17 cellular contexts compared by ENCODE assay signal in the genomic region with DNA sequence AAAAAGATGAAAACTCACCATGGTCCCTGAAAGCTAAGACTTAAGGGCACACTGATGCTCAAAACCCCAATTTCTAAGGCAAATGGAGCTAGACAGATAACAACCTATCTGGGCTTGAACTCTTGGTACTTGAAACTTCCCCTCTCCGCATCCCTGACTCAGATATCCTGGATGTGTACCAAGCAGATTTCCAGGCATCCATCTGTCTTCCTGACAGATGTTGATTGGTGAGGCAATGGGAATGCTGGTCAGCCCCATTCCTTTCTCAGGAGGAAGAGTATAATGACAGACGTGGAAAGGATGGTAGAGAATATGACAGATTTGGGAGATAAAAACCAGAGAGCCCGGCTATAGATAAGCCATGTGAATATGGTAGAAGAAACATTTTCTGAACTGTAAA.
"Had no signal": no experiment of that assay in that cellular context is flagged by ENCODE, and none has a peak within 500 bp of the region (broad histone marks: within the 10 kb centered on the region; RNA-seq: fewer than 3 reads in every experiment).

No MANE protein-coding gene starts in this region.

- H3K9me3 ChIP-seq: gastroesophageal sphincter, heart right ventricle had no signal

- H3K4me3 Mint-ChIP-seq: activated CD4-positive, alpha-beta T cell treated with anti-CD3 and anti-CD28 coated beads, Interleukin-2, amount 10 ng/mL, durations not matched to agents 24 days and 14 days; activated CD8-positive, alpha-beta T cell treated with anti-CD3 and anti-CD28 coated beads for 36 hours; activated naive CD4-positive, alpha-beta T cell treated with anti-CD3 and anti-CD28 coated beads, Interleukin-2, amount 50 U/mL, for 24 hours; dendritic cell treated with granulocyte-macrophage colony-stimulating factor and Interleukin-4, amounts not matched to agents 40 ng/mL and 50 ng/mL, for 4 days; memory B cell; naive B cell; neural crest cell had no signal

- H3K27ac ChIP-seq: epithelial cell of prostate, gastroesophageal sphincter, heart right ventricle had no signal

- H3K27ac Mint-ChIP-seq: activated CD4-positive, alpha-beta T cell treated with anti-CD3 and anti-CD28 coated beads, Interleukin-2, amount 10 ng/mL, durations not matched to agents 24 days and 14 days; activated CD8-positive, alpha-beta T cell treated with anti-CD3 and anti-CD28 coated beads for 36 hours; activated naive CD4-positive, alpha-beta T cell treated with anti-CD3 and anti-CD28 coated beads, Interleukin-2, amount 50 U/mL, for 24 hours; dendritic cell treated with granulocyte-macrophage colony-stimulating factor and Interleukin-4, amounts not matched to agents 40 ng/mL and 50 ng/mL, for 4 days; memory B cell; naive B cell; progenitor cell of endocrine pancreas had no signal

- H3K4me3 ChIP-seq: gastroesophageal sphincter, heart right ventricle had no signal

- ATAC-seq: activated CD8-positive, alpha-beta T cell treated with anti-CD3 and anti-CD28 coated beads for 36 hours; gastroesophageal sphincter; heart right ventricle had no signal

- H3K27me3 Mint-ChIP-seq: activated naive CD4-positive, alpha-beta T cell treated with anti-CD3 and anti-CD28 coated beads, Interleukin-2, amount 50 U/mL, for 24 hours; memory B cell had no signal

- H3K4me1 Mint-ChIP-seq: activated CD4-positive, alpha-beta T cell treated with anti-CD3 and anti-CD28 coated beads, Interleukin-2, amount 10 ng/mL, durations not matched to agents 24 days and 14 days; activated naive CD4-positive, alpha-beta T cell treated with anti-CD3 and anti-CD28 coated beads, Interleukin-2, amount 50 U/mL, for 24 hours; memory B cell; naive B cell; neural crest cell had no signal

- H3K4me1 ChIP-seq: gastroesophageal sphincter, heart right ventricle had no signal

- H3K9me3 Mint-ChIP-seq: activated CD4-positive, alpha-beta T cell treated with anti-CD3 and anti-CD28 coated beads, Interleukin-2, amount 10 ng/mL, durations not matched to agents 24 days and 14 days; activated CD8-positive, alpha-beta T cell treated with anti-CD3 and anti-CD28 coated beads for 36 hours; activated naive CD4-positive, alpha-beta T cell treated with anti-CD3 and anti-CD28 coated beads, Interleukin-2, amount 50 U/mL, for 24 hours; dendritic cell treated with granulocyte-macrophage colony-stimulating factor and Interleukin-4, amounts not matched to agents 40 ng/mL and 50 ng/mL, for 4 days; memory B cell; naive B cell; neural crest cell had no signal

- H3K36me3 ChIP-seq: gastroesophageal sphincter, heart right ventricle had no signal

- DNase-seq: activated CD4-positive, alpha-beta T cell treated with anti-CD3 and anti-CD28 coated beads, Interleukin-2, amount 10 ng/mL, durations not matched to agents 24 days and 14 days; activated CD8-positive, alpha-beta T cell treated with anti-CD3 and anti-CD28 coated beads for 36 hours; activated effector memory CD4-positive, alpha-beta T cell treated with Interleukin-2 at 50 U/mL for 16 hours; activated T-cell treated with anti-CD3 and anti-CD28 coated beads, Interleukin-2, amount 50 U/mL, for 48 hours; heart right ventricle; naive B cell; stimulated activated CD4-positive, alpha-beta T cell treated with anti-CD3 and anti-CD28 coated beads, Interleukin-12 subunit alpha, Interleukin-12 subunit beta, amount 100 ng/mL, for 4 hours; stimulated activated CD4-positive, alpha-beta T cell treated with anti-CD3 and anti-CD28 coated beads, Interleukin-1b, Interleukin-23, amount 100 ng/mL, for 48 hours; stimulated activated naive CD4-positive, alpha-beta T cell; T1000 had no signal
